Comparison of ENCODE assay signal across 2 cellular contexts in the genomic region with DNA sequence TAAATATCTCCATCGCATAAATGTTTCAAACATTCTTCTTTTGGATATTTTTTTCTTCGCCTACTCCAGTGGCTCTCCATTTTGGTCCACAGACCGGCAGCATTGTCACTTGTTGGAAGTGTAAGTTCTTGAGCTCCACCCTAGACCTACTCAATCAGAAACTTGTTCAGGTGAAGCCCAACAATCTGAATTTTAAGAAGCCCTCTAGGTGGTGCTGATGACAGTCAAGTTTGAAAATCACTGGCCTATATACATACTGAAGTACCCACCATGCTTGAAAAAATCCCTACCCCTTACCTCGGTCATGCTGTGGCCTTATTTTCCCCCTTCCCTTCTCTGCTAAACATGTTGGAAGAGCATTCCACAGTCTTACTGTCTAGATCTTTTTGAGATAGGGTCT.
TF ChIP-seq lines count a peak whose summit lies in the region.

No MANE protein-coding gene starts in this region.

TF ChIP-seq in HCT116, 20 proteins besides CTCF, POLR2A, EP300 and RAD21:
- no peak for TF ChIP-seq POLR2AphosphoS5 (IDR thresholded peaks at IDR 0.05; ENCODE audit: low read depth, low read length)
- no peak for TF ChIP-seq CEBPB (IDR thresholded peaks at IDR 0.05; ENCODE audit: low read depth)
- TF ChIP-seq ATF3 (IDR thresholded peaks at IDR 0.05) = no peak
- TF ChIP-seq SRF (IDR thresholded peaks at IDR 0.05; ENCODE audit: low read depth) = no peak
- TF ChIP-seq FOSL1 (IDR thresholded peaks at IDR 0.05; ENCODE audit: low read depth) = no peak
- TF ChIP-seq TCF7L2 (IDR thresholded peaks at IDR 0.05; ENCODE audit: borderline replicate concordance, extremely low read depth, insufficient read depth, insufficient read length) = no peak
- TF ChIP-seq, protein P1, sequence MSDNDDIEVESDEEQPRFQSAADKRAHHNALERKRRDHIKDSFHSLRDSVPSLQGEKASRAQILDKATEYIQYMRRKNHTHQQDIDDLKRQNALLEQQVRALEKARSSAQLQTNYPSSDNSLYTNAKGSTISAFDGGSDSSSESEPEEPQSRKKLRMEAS (IDR thresholded peaks at IDR 0.05) = no peak
- TF ChIP-seq ELF1 (IDR thresholded peaks at IDR 0.05; ENCODE audit: borderline replicate concordance, low read depth) = no peak
- TF ChIP-seq, protein P2, sequence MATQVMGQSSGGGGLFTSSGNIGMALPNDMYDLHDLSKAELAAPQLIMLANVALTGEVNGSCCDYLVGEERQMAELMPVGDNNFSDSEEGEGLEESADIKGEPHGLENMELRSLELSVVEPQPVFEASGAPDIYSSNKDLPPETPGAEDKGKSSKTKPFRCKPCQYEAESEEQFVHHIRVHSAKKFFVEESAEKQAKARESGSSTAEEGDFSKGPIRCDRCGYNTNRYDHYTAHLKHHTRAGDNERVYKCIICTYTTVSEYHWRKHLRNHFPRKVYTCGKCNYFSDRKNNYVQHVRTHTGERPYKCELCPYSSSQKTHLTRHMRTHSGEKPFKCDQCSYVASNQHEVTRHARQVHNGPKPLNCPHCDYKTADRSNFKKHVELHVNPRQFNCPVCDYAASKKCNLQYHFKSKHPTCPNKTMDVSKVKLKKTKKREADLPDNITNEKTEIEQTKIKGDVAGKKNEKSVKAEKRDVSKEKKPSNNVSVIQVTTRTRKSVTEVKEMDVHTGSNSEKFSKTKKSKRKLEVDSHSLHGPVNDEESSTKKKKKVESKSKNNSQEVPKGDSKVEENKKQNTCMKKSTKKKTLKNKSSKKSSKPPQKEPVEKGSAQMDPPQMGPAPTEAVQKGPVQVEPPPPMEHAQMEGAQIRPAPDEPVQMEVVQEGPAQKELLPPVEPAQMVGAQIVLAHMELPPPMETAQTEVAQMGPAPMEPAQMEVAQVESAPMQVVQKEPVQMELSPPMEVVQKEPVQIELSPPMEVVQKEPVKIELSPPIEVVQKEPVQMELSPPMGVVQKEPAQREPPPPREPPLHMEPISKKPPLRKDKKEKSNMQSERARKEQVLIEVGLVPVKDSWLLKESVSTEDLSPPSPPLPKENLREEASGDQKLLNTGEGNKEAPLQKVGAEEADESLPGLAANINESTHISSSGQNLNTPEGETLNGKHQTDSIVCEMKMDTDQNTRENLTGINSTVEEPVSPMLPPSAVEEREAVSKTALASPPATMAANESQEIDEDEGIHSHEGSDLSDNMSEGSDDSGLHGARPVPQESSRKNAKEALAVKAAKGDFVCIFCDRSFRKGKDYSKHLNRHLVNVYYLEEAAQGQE (IDR thresholded peaks at IDR 0.05; ENCODE audit: low read depth) = no peak
- TF ChIP-seq EZH2 (IDR thresholded peaks at IDR 0.05) = no peak
- no peak for TF ChIP-seq ZBTB33 (IDR thresholded peaks at IDR 0.05; ENCODE audit: extremely low read depth, insufficient replicate concordance, low read length)
- TF ChIP-seq SP1 (IDR thresholded peaks at IDR 0.05; ENCODE audit: low read depth) = no peak
- TF ChIP-seq JUND (IDR thresholded peaks at IDR 0.05) = no peak
- no peak for TF ChIP-seq ZFX (IDR thresholded peaks at IDR 0.05)
- no peak for TF ChIP-seq EGR1 (IDR thresholded peaks at IDR 0.05; ENCODE audit: low read depth)
- no peak for TF ChIP-seq CBX3 (IDR thresholded peaks at IDR 0.05; ENCODE audit: low read depth)
- no peak for TF ChIP-seq ZNF274 (IDR thresholded peaks at IDR 0.05; ENCODE audit: low read depth, low read length)
- TF ChIP-seq YY1 (IDR thresholded peaks at IDR 0.05; ENCODE audit: extremely low read depth, insufficient replicate concordance, low read depth, low read length) = no peak
- no peak for TF ChIP-seq EZH2phosphoT487 (IDR thresholded peaks at IDR 0.05; ENCODE audit: borderline replicate concordance)
- no peak for TF ChIP-seq SIN3A (IDR thresholded peaks at IDR 0.05; ENCODE audit: low read depth)

TF ChIP-seq in GM12878, 131 proteins besides CTCF, POLR2A, EP300 and RAD21:
- TF ChIP-seq NFIC (IDR thresholded peaks at IDR 0.05; ENCODE audit: low read depth, low read length) (no peak), MYC (IDR thresholded peaks at IDR 0.05; ENCODE audit: insufficient read depth, insufficient read length, insufficient replicate concordance, low read length, severe bottlenecking) (no peak), CREB1 (IDR thresholded peaks at IDR 0.05; ENCODE audit: low read depth) (no peak), SREBF2 (IDR thresholded peaks at IDR 0.05; ENCODE audit: low read length) (no peak), NR2F1 (conservative IDR thresholded peaks at IDR 0.05) (no peak)
